ENCODE assay signal across 8 cellular contexts in the genomic region with DNA sequence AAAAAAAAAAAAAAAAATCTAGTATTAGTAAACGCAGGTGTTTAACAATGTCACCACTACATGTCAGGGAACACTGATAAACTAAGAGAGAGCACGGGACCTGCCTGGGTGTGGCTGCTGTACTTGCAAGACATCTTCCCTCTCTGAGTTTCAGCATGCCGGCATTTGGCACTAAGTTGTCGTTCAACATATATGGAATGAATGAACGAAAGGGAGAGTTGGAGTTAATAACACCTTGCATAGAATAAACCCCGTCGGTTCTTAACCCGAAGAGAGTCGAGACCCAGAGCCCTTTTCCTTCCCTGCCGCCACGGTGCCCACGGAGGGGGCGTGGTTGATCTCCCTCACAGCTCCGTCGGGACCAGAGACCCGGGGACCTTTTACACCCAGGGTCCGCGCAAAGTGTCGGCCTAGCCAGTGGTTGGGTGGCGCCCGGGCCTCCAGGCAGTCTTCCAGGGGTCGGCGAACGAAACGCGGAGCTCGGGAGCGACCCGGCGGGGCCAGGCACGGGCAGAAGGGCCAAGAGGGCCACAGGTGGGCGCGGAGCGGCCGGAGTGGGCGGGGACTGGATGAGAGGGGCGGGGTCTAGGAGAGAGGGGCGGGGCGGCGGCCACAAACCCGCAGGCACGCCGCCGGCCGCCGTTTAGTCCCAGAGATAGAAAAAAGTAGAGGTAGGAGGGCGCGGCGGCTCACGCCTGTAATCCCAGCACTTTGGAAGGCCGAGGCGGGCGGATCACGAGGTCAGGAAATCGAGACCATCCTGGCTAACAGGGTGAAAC. TPM values are rescaled to one million over a fixed set of nuclear protein-coding genes. Genes with fewer than 3 reads are reported as not detected.
A peak's percentile ranks its signal among the peaks of the same experiment; 100 is the strongest.
DNase-seq lines count a peak whose midpoint lies in the region; ATAC-seq, FAIRE-seq and TF ChIP-seq lines count a peak whose summit lies in the region.

No MANE protein-coding gene starts in this region.

- no peaks in the 10 kb centered on the region; the same call in 1 of the 2 replicates for H3K79me1 ChIP-seq in H1 (ENCODE audit: low read depth, low read length)

- peaks cover 0 to 8% of the 10 kb centered on the region in 2 experiments; a peak in 2 of 4 replicates for H3K79me2 ChIP-seq in H1 (ENCODE audit: control insufficient read depth in 1 of 2, insufficient read depth in 2 of 2, low read length in 2 of 2)

- TF ChIP-seq EP300 in H1 (IDR thresholded peaks at IDR 0.05; ENCODE audit: borderline replicate concordance in 1 of 2, low read depth in 2 of 2, low read length in 2 of 2), result no peak

- POLR2A ChIA-PET in H1 (lab: Charles Lee; ENCODE audit: partially characterized antibody), result interaction anchor here (0.6 to 2.6 kb wide), 17 partner anchors 9 to 372 kb away, joined by 3 to 12 read pairs (median 4); partner anchors contain the start of genes ATP6V0E1 and STC2

- H2BK5ac ChIP-seq in H1 (ENCODE audit: low read depth, low read length), result no peak overlapping the region

- peak overlapping the region; percentile 80 to 85 for H3K4me2 ChIP-seq in H1 (ENCODE audit: insufficient read depth in 1 of 2, low read depth in 2 of 2, low read length in 2 of 2)

- peak overlapping the region; percentile 87 to 100 (median 93) for H3K4me3 ChIP-seq in H1 (ENCODE audit: extremely low read depth in 1 of 4, insufficient read depth in 2 of 4, low read depth in 3 of 4, low read length in 4 of 4)
- H3K4me3 ChIP-seq in mesodermal cell (ENCODE audit: extremely low read depth, insufficient read depth, low read length, poor library complexity, severe bottlenecking), result peak overlapping the region; percentile 99

- H3K27ac ChIP-seq in H1 (ENCODE audit: low read depth, low read length), result no peak overlapping the region
- H3K27ac ChIP-seq in mesodermal cell (ENCODE audit: low read depth, low read length, severe bottlenecking), result peak overlapping the region; percentile 67

- TF ChIP-seq RAD21 in H1 (IDR thresholded peaks at IDR 0.05 in 1 of 2, conservative IDR thresholded peaks at IDR 0.05 in 1 of 2; ENCODE audit: low read depth in 2 of 2, low read length in 2 of 2), result no peak; a peak in 1 of 4 replicates

- 10% methylated on average over 35 of the region's 55 CpGs; no CpG with 5 or more reads in 1 of the 2 experiments for WGBS in H1 (ENCODE audit: extremely low coverage in 1 of 2, insufficient coverage in 1 of 2, insufficient read length in 1 of 2, insufficient replicate concordance in 2 of 2, low coverage in 1 of 2, low lambda C conversion rate in 2 of 2, missing lambda C conversion rate in 1 of 2), 2 experiments
- WGBS in mesodermal cell (ENCODE audit: insufficient coverage in 2 of 2), 2 experiments, result 17 to 18% methylated on average over 24 to 38 of the region's 55 CpGs

- H4K5ac ChIP-seq in H1 (ENCODE audit: insufficient read length, low read depth, low read length), result peak overlapping the region; percentile 52

- H2AK5ac ChIP-seq in H1 (ENCODE audit: low read depth, low read length), result no peak overlapping the region

- H3K27me3 ChIP-seq in H1 (replicated peaks in 1 of 4; ENCODE audit: control insufficient read depth in 3 of 4, extremely low read depth in 1 of 4, insufficient read depth in 3 of 4, low read length in 3 of 4), result peaks cover 0 to 9% (median 3%) of the 10 kb centered on the region in 4 experiments; a peak in 3 of 7 replicates

- no peak overlapping the region for H2BK12ac ChIP-seq in H1 (ENCODE audit: low read depth, low read length)

- no peaks in the 10 kb centered on the region for H3K9me3 ChIP-seq in H1 (ENCODE audit: insufficient read depth in 2 of 2, low read depth in 1 of 2, low read length in 1 of 2)
- H3K9me3 ChIP-seq in mesodermal cell (ENCODE audit: control insufficient read depth, low read length), result no peaks in the 10 kb centered on the region

- H2BK120ac ChIP-seq in H1 (replicated peaks; ENCODE audit: low read depth, low read length), result no peak overlapping the region

- H3K18ac ChIP-seq in H1 (ENCODE audit: extremely low read depth, low read length), result no peak overlapping the region

- H4K20me1 ChIP-seq in H1 (replicated peaks in 1 of 2; ENCODE audit: control insufficient read depth in 1 of 2, insufficient read depth in 2 of 2, low read length in 2 of 2), result no peaks in the 10 kb centered on the region

- CTCF ChIA-PET in H1 (lab: Charles Lee; ENCODE audit: partially characterized antibody), result interaction anchor here (0.7 to 1.5 kb wide), 6 partner anchors 15 to 488 kb away, joined by 3 to 5 read pairs (median 3); no protein-coding TSS in a partner anchor

- ATAC-seq in GM18505 (IDR thresholded peaks at IDR 0.05; ENCODE audit: unreplicated experiment) (peak; percentile 64), HG02938 (IDR thresholded peaks at IDR 0.05; ENCODE audit: unreplicated experiment) (peak; percentile 71)

- no peak for FAIRE-seq in H1 (lab: Jason Lieb, UNC)

- peaks cover 11% of the 10 kb centered on the region; the same call in 1 of the 2 replicates for H3K23me2 ChIP-seq in H1 (ENCODE audit: low read depth, low read length)

- DNase-seq in NCI-H748 (lab: John Stamatoyannopoulos, UW; ENCODE audit: unreplicated experiment), result peak; percentile 65
- DNase-seq in activated CD8-positive, alpha-beta memory T cell treated with anti-CD3 and anti-CD28 coated beads for 4 hours (ENCODE audit: low read depth in 2 of 2), result peak; percentile 33 to 45
- peak; percentile 33 to 84 for DNase-seq in H1 (ENCODE audit: low read depth in 1 of 2, low spot score in 2 of 2)
- peak; percentile 52 for DNase-seq in stimulated activated CD8-positive, alpha-beta memory T cell treated with anti-CD3 and anti-CD28 coated beads, Interleukin-15, amount 100 ng/mL, for 24 hours (ENCODE audit: low read depth)
- no peak for DNase-seq in NK-92 treated with Interleukin-12 subunit alpha and Interleukin-12 subunit beta, amount 100 ng/mL, for 24 hours (lab: John Stamatoyannopoulos, UW)

- no peak overlapping the region for H3K23ac ChIP-seq in H1 (ENCODE audit: insufficient read length)

- peak overlapping the region; percentile 69; the same call in 1 of the 2 replicates for H4K8ac ChIP-seq in H1 (ENCODE audit: extremely low read depth, insufficient read depth, low read length)

- no peak overlapping the region for H2BK15ac ChIP-seq in H1 (ENCODE audit: low read length)

- no peak overlapping the region for H2BK20ac ChIP-seq in H1 (ENCODE audit: low read length)

- H3K4me1 ChIP-seq in H1 (replicated peaks in 1 of 4; ENCODE audit: control insufficient read depth in 3 of 4, insufficient read depth in 4 of 4, low read length in 3 of 4) (peaks cover 0 to 7% (median 0%) of the 10 kb centered on the region in 4 experiments; a peak in 4 of 7 replicates), mesodermal cell (ENCODE audit: control insufficient read depth, insufficient read depth, low read length, poor library complexity, severe bottlenecking) (peaks cover 30% of the 10 kb centered on the region)

- TF ChIP-seq CTCF in H1 (IDR thresholded peaks at IDR 0.05; ENCODE audit: control extremely low read depth in 1 of 3, insufficient read depth in 1 of 3, low read depth in 1 of 3, low read length in 3 of 3), result no peak

- H2AFZ ChIP-seq in H1 (ENCODE audit: low read length), result peak overlapping the region; percentile 92

- TF ChIP-seq POLR2A in GM18505 (IDR thresholded peaks at IDR 0.05; ENCODE audit: borderline replicate concordance, extremely low read depth, insufficient read depth, insufficient read length) (peak; percentile 14), H1 (IDR thresholded peaks at IDR 0.05; ENCODE audit: control extremely low read depth in 1 of 2, low read depth in 2 of 2, low read length in 2 of 2) (no peak)

- H3K56ac ChIP-seq in H1 (replicated peaks; ENCODE audit: insufficient read length, low read depth, low read length), result no peak overlapping the region

- H3K14ac ChIP-seq in H1 (ENCODE audit: insufficient read length), result no peak overlapping the region

- peak overlapping the region in 2 of 4 experiments; percentile 20 to 41; a peak in 3 of 7 replicates for H3K9ac ChIP-seq in H1 (replicated peaks in 1 of 4; ENCODE audit: extremely low read depth in 1 of 4, low read depth in 3 of 4, low read length in 3 of 4)

- H3K4ac ChIP-seq in H1 (replicated peaks; ENCODE audit: insufficient read length, low read depth, low read length), result no peak overlapping the region

- H4K91ac ChIP-seq in H1 (replicated peaks; ENCODE audit: insufficient read length, low read length), result no peak overlapping the region

- H3K36me3 ChIP-seq in H1 (ENCODE audit: control insufficient read depth in 2 of 4, insufficient read depth in 4 of 4, low read length in 3 of 4), result peaks cover 0 to 4% (median 0%) of the 10 kb centered on the region in 4 experiments; a peak in 1 of 8 replicates
- H3K36me3 ChIP-seq in mesodermal cell (ENCODE audit: control insufficient read depth, insufficient read depth, low read length), result peaks cover 22% of the 10 kb centered on the region

TF ChIP-seq in H1, 55 proteins besides CTCF, POLR2A, EP300 and RAD21:
- TF ChIP-seq ASH2L (IDR thresholded peaks at IDR 0.05; ENCODE audit: low read length) (no peak), PHF8 (conservative IDR thresholded peaks at IDR 0.05; ENCODE audit: low read depth, low read length) (peak; percentile 2; the same call in 1 of the 2 replicates), KDM4A (IDR thresholded peaks at IDR 0.05; ENCODE audit: low read depth, low read length, severe bottlenecking) (peak; percentile 86), RFX5 (IDR thresholded peaks at IDR 0.05; ENCODE audit: borderline replicate concordance, low read depth, low read length) (no peak)
TF ChIP-seq in H1: peak in this region for 2.

RNA-seq across cellular contexts. Expression of gene RPL26L1, which starts 0.8 kb away (rescaled TPM):
- total RNA-seq in H1 (2021; fragmentation: NEBNext Ultra II Directional; extraction: Animal tissue kit (Norgen Biotek cat#: 25700)), result 53.2 and 58.2 TPM in 2 replicates
- polyA plus RNA-seq in H1 (2011; rRNA removed), result 42.2 and 80.4 TPM in 2 replicates
- polyA plus RNA-seq in H1 (2011; cell fraction: cytosol; rRNA removed), result 104 TPM
- polyA plus RNA-seq in H1 (2011; cell fraction: nucleus; rRNA removed), result 38.3 TPM
- 79.6 to 90.2 TPM (median 84.6 TPM) in 4 replicates for polyA plus RNA-seq in H1 (2012, experiment 1 of 2)
- 66.3 TPM for polyA plus RNA-seq in H1 (2012, experiment 2 of 2)
- polyA plus RNA-seq in H1 (2013, experiment 1 of 2), result 89.7 TPM
- 91.2 TPM for polyA plus RNA-seq in H1 (2013, experiment 2 of 2)
- 40.4 and 44.9 TPM in 2 replicates for polyA minus RNA-seq in H1 (2011; rRNA and poly(A)+ RNA removed)
- polyA minus RNA-seq in H1 (2011; cell fraction: cytosol; rRNA and poly(A)+ RNA removed), result 17.3 TPM
- polyA minus RNA-seq in H1 (2011; cell fraction: nucleus; rRNA and poly(A)+ RNA removed), result 20.5 TPM
- polyA plus RNA-seq in mesodermal cell (2013, experiment 1 of 2), result 88.8 TPM
- polyA plus RNA-seq in mesodermal cell (2013, experiment 2 of 2), result 99.2 TPM

RNA-seq across cellular contexts. Expression of gene ATP6V0E1, which starts 25.1 kb away (rescaled TPM):
- total RNA-seq in H1 (2021; fragmentation: NEBNext Ultra II Directional; extraction: Animal tissue kit (Norgen Biotek cat#: 25700)), result 108 and 109 TPM in 2 replicates
- 80.0 and 134 TPM in 2 replicates for polyA plus RNA-seq in H1 (2011; rRNA removed)
- 112 TPM for polyA plus RNA-seq in H1 (2011; cell fraction: cytosol; rRNA removed)
- 129 TPM for polyA plus RNA-seq in H1 (2011; cell fraction: nucleus; rRNA removed)
- 124 to 202 TPM (median 167 TPM) in 4 replicates for polyA plus RNA-seq in H1 (2012, experiment 1 of 2)
- 67.5 TPM for polyA plus RNA-seq in H1 (2012, experiment 2 of 2)
- 140 TPM for polyA plus RNA-seq in H1 (2013, experiment 1 of 2)
- polyA plus RNA-seq in H1 (2013, experiment 2 of 2), result 170 TPM
- polyA minus RNA-seq in H1 (2011; rRNA and poly(A)+ RNA removed), result 89.2 and 102 TPM in 2 replicates
- polyA minus RNA-seq in H1 (2011; cell fraction: cytosol; rRNA and poly(A)+ RNA removed), result 46.9 TPM
- 34.3 TPM for polyA minus RNA-seq in H1 (2011; cell fraction: nucleus; rRNA and poly(A)+ RNA removed)
- polyA plus RNA-seq in mesodermal cell (2013, experiment 1 of 2), result 154 TPM
- polyA plus RNA-seq in mesodermal cell (2013, experiment 2 of 2), result 125 TPM
